1 cellular context compared by ENCODE assay signal in genomic region chr12:76621582-76622024, GRCh38.
TF ChIP-seq lines count a peak whose summit lies in the region.

No MANE protein-coding gene starts in this region.

TF ChIP-seq in HepG2, 621 proteins besides CTCF, POLR2A, EP300 and RAD21 (continued from another document and continues in another):
- TF ChIP-seq RXRA (CRISPR knock-in tag; IDR thresholded peaks at IDR 0.05): peak; percentile 33; the same call in 1 of the 2 replicates
- TF ChIP-seq ZNF678 (CRISPR knock-in tag; IDR thresholded peaks at IDR 0.05): no peak
- peak; percentile 40; the same call in 1 of the 2 replicates for TF ChIP-seq TBX2 (CRISPR knock-in tag; IDR thresholded peaks at IDR 0.05; ENCODE audit: borderline replicate concordance)
- TF ChIP-seq ELF4 (CRISPR knock-in tag; IDR thresholded peaks at IDR 0.05; ENCODE audit: borderline replicate concordance): no peak
- TF ChIP-seq ZNF549 (CRISPR knock-in tag; IDR thresholded peaks at IDR 0.05): no peak
- TF ChIP-seq FOXA3 (CRISPR knock-in tag; IDR thresholded peaks at IDR 0.05): peak; percentile 98
- TF ChIP-seq MEF2D (CRISPR knock-in tag; IDR thresholded peaks at IDR 0.05): peak; percentile 99
- TF ChIP-seq ZNF614 (CRISPR knock-in tag; IDR thresholded peaks at IDR 0.05; ENCODE audit: borderline replicate concordance): 0 out of 2 replicates have a peak, but pooled peaks have one; percentile 76
- TF ChIP-seq MYC (CRISPR knock-in tag; IDR thresholded peaks at IDR 0.05; ENCODE audit: borderline replicate concordance): no peak
- peak; percentile 30; the same call in 1 of the 2 replicates for TF ChIP-seq ZFP36L1 (CRISPR knock-in tag; IDR thresholded peaks at IDR 0.05)
- peak; percentile 77; the same call in 1 of the 2 replicates for TF ChIP-seq REPIN1 (CRISPR knock-in tag; IDR thresholded peaks at IDR 0.05; ENCODE audit: borderline replicate concordance, low read depth)
- TF ChIP-seq ZNF30 (CRISPR knock-in tag; IDR thresholded peaks at IDR 0.05): no peak
- TF ChIP-seq ARID4A (CRISPR knock-in tag; IDR thresholded peaks at IDR 0.05; ENCODE audit: borderline replicate concordance): no peak; the same call in 1 of the 2 replicates
- no peak for TF ChIP-seq ZNF296 (CRISPR knock-in tag; conservative IDR thresholded peaks at IDR 0.05)
- peak; percentile 95 for TF ChIP-seq RXRB (CRISPR knock-in tag; IDR thresholded peaks at IDR 0.05; ENCODE audit: borderline replicate concordance)
- peak; percentile 76; the same call in 1 of the 2 replicates for TF ChIP-seq ZKSCAN8 (CRISPR knock-in tag; IDR thresholded peaks at IDR 0.05; ENCODE audit: borderline replicate concordance)
- TF ChIP-seq SIX4 (CRISPR knock-in tag; IDR thresholded peaks at IDR 0.05): no peak
- TF ChIP-seq GFI1 (CRISPR knock-in tag; IDR thresholded peaks at IDR 0.05; ENCODE audit: borderline replicate concordance): peak; percentile 56; the same call in 1 of the 2 replicates
- no peak for TF ChIP-seq GABPA (IDR thresholded peaks at IDR 0.05; ENCODE audit: low read depth, low read length)
- TF ChIP-seq GABPA (CRISPR knock-in tag; IDR thresholded peaks at IDR 0.05; ENCODE audit: low read depth): peak; percentile 17; the same call in 1 of the 2 replicates
- no peak for TF ChIP-seq SRSF1 (optimal IDR thresholded peaks at IDR 0.05; ENCODE audit: low read depth, low read length)
- TF ChIP-seq FOXP1 (IDR thresholded peaks at IDR 0.05): peak; percentile 68; the same call in 1 of the 2 replicates
- peak; percentile 80; the same call in 1 of the 2 replicates for TF ChIP-seq FOXP1 (CRISPR knock-in tag; IDR thresholded peaks at IDR 0.05)
- TF ChIP-seq ZNF7 (CRISPR knock-in tag; IDR thresholded peaks at IDR 0.05): no peak
- TF ChIP-seq, protein P1, sequence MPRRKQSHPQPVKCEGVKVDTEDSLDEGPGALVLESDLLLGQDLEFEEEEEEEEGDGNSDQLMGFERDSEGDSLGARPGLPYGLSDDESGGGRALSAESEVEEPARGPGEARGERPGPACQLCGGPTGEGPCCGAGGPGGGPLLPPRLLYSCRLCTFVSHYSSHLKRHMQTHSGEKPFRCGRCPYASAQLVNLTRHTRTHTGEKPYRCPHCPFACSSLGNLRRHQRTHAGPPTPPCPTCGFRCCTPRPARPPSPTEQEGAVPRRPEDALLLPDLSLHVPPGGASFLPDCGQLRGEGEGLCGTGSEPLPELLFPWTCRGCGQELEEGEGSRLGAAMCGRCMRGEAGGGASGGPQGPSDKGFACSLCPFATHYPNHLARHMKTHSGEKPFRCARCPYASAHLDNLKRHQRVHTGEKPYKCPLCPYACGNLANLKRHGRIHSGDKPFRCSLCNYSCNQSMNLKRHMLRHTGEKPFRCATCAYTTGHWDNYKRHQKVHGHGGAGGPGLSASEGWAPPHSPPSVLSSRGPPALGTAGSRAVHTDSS (CRISPR knock-in tag; conservative IDR thresholded peaks at IDR 0.05): no peak
- peak; percentile 72; the same call in 1 of the 2 replicates for TF ChIP-seq THRA (CRISPR knock-in tag; IDR thresholded peaks at IDR 0.05; ENCODE audit: borderline replicate concordance)
- no peak for TF ChIP-seq ZNF816 (CRISPR knock-in tag; IDR thresholded peaks at IDR 0.05; ENCODE audit: borderline replicate concordance)
- TF ChIP-seq GATAD2A (CRISPR knock-in tag; IDR thresholded peaks at IDR 0.05): peak; percentile 84
- TF ChIP-seq POGZ (CRISPR knock-in tag; IDR thresholded peaks at IDR 0.05): peak; percentile 71; the same call in 1 of the 2 replicates
- 0 out of 2 replicates have a peak, but pooled peaks have one; percentile 15 for TF ChIP-seq ELF3 (CRISPR knock-in tag; IDR thresholded peaks at IDR 0.05)
- TF ChIP-seq NFRKB (IDR thresholded peaks at IDR 0.05): no peak
- TF ChIP-seq ARNTL (CRISPR knock-in tag; IDR thresholded peaks at IDR 0.05): no peak
- TF ChIP-seq HOXA7 (CRISPR knock-in tag; IDR thresholded peaks at IDR 0.05): no peak
- TF ChIP-seq SAP130 (CRISPR knock-in tag; IDR thresholded peaks at IDR 0.05; ENCODE audit: low read depth): peak; percentile 45
- peak; percentile 95 for TF ChIP-seq BHLHE40 (IDR thresholded peaks at IDR 0.05; ENCODE audit: low read length)
- 0 out of 2 replicates have a peak, but pooled peaks have one; percentile 45 for TF ChIP-seq ZNF639 (CRISPR knock-in tag; conservative IDR thresholded peaks at IDR 0.05)
- 0 out of 2 replicates have a peak, but pooled peaks have one; percentile 29 for TF ChIP-seq SP5 (CRISPR knock-in tag; IDR thresholded peaks at IDR 0.05; ENCODE audit: borderline replicate concordance, low read depth)
- TF ChIP-seq HMG20A (CRISPR knock-in tag; IDR thresholded peaks at IDR 0.05; ENCODE audit: borderline replicate concordance): peak; percentile 80; the same call in 1 of the 2 replicates
- TF ChIP-seq RELA (CRISPR knock-in tag; IDR thresholded peaks at IDR 0.05): no peak
- TF ChIP-seq THYN1 (CRISPR knock-in tag; IDR thresholded peaks at IDR 0.05; ENCODE audit: borderline replicate concordance, low read depth): 0 out of 2 replicates have a peak, but pooled peaks have one; percentile 44
- peak; percentile 77; the same call in 1 of the 2 replicates for TF ChIP-seq AHDC1 (CRISPR knock-in tag; IDR thresholded peaks at IDR 0.05; ENCODE audit: borderline replicate concordance)
- TF ChIP-seq CBX1 (IDR thresholded peaks at IDR 0.05; ENCODE audit: low read depth): no peak
- TF ChIP-seq ZSCAN5A (CRISPR knock-in tag; IDR thresholded peaks at IDR 0.05; ENCODE audit: borderline replicate concordance): peak; percentile 34; the same call in 1 of the 2 replicates
- no peak for TF ChIP-seq SP1 (IDR thresholded peaks at IDR 0.05)
- 0 out of 2 replicates have a peak, but pooled peaks have one; percentile 23 for TF ChIP-seq SP1 (CRISPR knock-in tag; IDR thresholded peaks at IDR 0.05)
